ENCODE assay signal across 1 cellular context in genomic region chr5:14108170-14108996, GRCh38.
TF ChIP-seq lines count a peak whose summit lies in the region.

No MANE protein-coding gene starts in this region.

TF ChIP-seq in GM12878, 131 proteins besides CTCF, POLR2A, EP300 and RAD21 (continued from another document):
- TF ChIP-seq, protein P1, sequence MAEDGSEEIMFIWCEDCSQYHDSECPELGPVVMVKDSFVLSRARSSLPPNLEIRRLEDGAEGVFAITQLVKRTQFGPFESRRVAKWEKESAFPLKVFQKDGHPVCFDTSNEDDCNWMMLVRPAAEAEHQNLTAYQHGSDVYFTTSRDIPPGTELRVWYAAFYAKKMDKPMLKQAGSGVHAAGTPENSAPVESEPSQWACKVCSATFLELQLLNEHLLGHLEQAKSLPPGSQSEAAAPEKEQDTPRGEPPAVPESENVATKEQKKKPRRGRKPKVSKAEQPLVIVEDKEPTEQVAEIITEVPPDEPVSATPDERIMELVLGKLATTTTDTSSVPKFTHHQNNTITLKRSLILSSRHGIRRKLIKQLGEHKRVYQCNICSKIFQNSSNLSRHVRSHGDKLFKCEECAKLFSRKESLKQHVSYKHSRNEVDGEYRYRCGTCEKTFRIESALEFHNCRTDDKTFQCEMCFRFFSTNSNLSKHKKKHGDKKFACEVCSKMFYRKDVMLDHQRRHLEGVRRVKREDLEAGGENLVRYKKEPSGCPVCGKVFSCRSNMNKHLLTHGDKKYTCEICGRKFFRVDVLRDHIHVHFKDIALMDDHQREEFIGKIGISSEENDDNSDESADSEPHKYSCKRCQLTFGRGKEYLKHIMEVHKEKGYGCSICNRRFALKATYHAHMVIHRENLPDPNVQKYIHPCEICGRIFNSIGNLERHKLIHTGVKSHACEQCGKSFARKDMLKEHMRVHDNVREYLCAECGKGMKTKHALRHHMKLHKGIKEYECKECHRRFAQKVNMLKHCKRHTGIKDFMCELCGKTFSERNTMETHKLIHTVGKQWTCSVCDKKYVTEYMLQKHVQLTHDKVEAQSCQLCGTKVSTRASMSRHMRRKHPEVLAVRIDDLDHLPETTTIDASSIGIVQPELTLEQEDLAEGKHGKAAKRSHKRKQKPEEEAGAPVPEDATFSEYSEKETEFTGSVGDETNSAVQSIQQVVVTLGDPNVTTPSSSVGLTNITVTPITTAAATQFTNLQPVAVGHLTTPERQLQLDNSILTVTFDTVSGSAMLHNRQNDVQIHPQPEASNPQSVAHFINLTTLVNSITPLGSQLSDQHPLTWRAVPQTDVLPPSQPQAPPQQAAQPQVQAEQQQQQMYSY (CRISPR knock-in tag; IDR thresholded peaks at IDR 0.05), result no peak
- TF ChIP-seq SIN3A (IDR thresholded peaks at IDR 0.05; ENCODE audit: low read depth, low read length), result no peak
- TF ChIP-seq ZBED1 (IDR thresholded peaks at IDR 0.05; ENCODE audit: borderline replicate concordance), result no peak
- TF ChIP-seq KDM1A (IDR thresholded peaks at IDR 0.05; ENCODE audit: borderline replicate concordance), result no peak
- no peak for TF ChIP-seq STAT1 (conservative IDR thresholded peaks at IDR 0.05)
- TF ChIP-seq SPI1 (IDR thresholded peaks at IDR 0.05; ENCODE audit: borderline replicate concordance, insufficient read depth, low read depth, low read length), result no peak
- TF ChIP-seq, protein P2, sequence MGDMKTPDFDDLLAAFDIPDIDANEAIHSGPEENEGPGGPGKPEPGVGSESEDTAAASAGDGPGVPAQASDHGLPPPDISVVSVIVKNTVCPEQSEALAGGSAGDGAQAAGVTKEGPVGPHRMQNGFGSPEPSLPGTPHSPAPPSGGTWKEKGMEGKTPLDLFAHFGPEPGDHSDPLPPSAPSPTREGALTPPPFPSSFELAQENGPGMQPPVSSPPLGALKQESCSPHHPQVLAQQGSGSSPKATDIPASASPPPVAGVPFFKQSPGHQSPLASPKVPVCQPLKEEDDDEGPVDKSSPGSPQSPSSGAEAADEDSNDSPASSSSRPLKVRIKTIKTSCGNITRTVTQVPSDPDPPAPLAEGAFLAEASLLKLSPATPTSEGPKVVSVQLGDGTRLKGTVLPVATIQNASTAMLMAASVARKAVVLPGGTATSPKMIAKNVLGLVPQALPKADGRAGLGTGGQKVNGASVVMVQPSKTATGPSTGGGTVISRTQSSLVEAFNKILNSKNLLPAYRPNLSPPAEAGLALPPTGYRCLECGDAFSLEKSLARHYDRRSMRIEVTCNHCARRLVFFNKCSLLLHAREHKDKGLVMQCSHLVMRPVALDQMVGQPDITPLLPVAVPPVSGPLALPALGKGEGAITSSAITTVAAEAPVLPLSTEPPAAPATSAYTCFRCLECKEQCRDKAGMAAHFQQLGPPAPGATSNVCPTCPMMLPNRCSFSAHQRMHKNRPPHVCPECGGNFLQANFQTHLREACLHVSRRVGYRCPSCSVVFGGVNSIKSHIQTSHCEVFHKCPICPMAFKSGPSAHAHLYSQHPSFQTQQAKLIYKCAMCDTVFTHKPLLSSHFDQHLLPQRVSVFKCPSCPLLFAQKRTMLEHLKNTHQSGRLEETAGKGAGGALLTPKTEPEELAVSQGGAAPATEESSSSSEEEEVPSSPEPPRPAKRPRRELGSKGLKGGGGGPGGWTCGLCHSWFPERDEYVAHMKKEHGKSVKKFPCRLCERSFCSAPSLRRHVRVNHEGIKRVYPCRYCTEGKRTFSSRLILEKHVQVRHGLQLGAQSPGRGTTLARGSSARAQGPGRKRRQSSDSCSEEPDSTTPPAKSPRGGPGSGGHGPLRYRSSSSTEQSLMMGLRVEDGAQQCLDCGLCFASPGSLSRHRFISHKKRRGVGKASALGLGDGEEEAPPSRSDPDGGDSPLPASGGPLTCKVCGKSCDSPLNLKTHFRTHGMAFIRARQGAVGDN (IDR thresholded peaks at IDR 0.05), result peak; percentile 52; the same call in 1 of the 2 replicates
- no peak for TF ChIP-seq HCFC1 (IDR thresholded peaks at IDR 0.05; ENCODE audit: low read length)
- TF ChIP-seq EZH2 (IDR thresholded peaks at IDR 0.05; ENCODE audit: borderline replicate concordance, control insufficient read depth, low read depth, low read length), result no peak
- peak; percentile 60; the same call in 1 of the 2 replicates for TF ChIP-seq MAX (IDR thresholded peaks at IDR 0.05; ENCODE audit: low read depth, low read length)
- TF ChIP-seq SUZ12 (IDR thresholded peaks at IDR 0.05; ENCODE audit: unreplicated experiment), result no peak
- TF ChIP-seq EED (IDR thresholded peaks at IDR 0.05; ENCODE audit: low read depth), result no peak
TF ChIP-seq in GM12878: peak in this region for 15.
